8 cellular contexts compared by ENCODE assay signal in the genomic region with DNA sequence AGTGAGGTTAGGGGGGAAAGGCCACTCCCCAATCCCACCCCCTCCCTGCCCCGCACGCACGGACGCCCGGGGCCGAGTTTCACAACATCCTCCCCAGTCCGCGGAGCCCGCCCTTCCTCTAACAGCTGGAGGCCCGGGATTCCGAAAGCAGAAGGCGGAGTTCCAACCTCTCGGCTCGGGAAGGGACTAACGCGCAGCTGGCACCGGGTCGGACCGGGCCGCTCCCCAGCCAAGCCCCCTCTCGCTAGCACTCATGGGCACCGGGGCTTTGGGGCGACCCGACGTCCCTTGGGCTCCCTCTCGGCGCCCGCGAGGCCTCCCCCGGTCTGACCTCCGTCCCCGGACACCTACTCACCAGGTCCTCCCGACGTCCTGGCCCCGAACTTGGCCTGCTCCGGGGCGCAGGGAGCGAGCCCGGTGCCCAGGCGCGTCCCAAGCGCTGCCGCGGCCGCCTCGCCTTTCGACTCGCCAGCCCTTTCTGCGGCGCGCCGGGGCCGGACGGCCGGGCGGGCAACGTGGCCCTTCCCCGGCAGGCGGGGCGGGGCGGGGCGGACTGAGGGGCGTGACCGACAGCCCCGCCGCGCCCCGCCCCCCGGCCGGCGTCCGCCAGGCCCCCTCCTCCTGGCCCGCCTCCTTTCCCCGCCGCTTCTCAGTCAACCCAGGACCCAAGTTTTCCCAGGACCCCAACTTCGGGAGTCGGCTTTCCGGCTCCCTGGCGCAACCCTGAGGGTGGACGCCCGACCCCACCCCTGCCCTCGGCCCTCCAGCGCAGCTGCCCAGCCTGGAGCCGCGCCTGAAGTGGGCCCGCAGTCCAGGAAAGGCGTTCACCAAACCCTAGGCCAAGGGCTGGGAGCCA. TPM values are rescaled to one million over a fixed set of nuclear protein-coding genes. Genes with fewer than 3 reads are reported as not detected.
DNase-seq lines count a peak whose midpoint lies in the region; ATAC-seq, FAIRE-seq and TF ChIP-seq lines count a peak whose summit lies in the region.

A gene (minus strand): TSS at position 482 of the 856 bp plus-strand sequence. CDS start 9,835 bp downstream, outside the sequence.

- H3K4me3 ChIP-seq in A673 (ENCODE audit: low read depth, low read length, poor library complexity, severe bottlenecking): peak within 1 kb of the TSS; percentile 89
- H3K4me3 ChIP-seq in endothelial cell of umbilical vein (replicated peaks in 1 of 3; ENCODE audit: insufficient read depth in 1 of 3, low read depth in 1 of 3, low read length in 3 of 3): peak within 1 kb of the TSS; percentile 46 to 98 (median 69)
- H3K4me3 ChIP-seq in mononuclear cell (ENCODE audit: low read length): peak within 1 kb of the TSS; percentile 57

- intact Hi-C loops in A673 (cut with micrococcal nuclease; ENCODE audit: unreplicated experiment) (no loop called here), endothelial cell of umbilical vein (cut with micrococcal nuclease) (loop anchor here (1.0 to 10.0 kb wide), 8 partner anchors 8 to 460 kb away; a partner anchor contains a TSS)

- POLR2A ChIA-PET in A673 (lab: Charles Lee; ENCODE audit: low non-redundant PET) (interaction anchor here (0.6 kb wide), 2 partner anchors 8 to 9 kb away, joined by 3 to 7 read pairs; no protein-coding TSS in a partner anchor), endothelial cell of umbilical vein (lab: Charles Lee) (interaction anchor here (0.7 to 1.1 kb wide), 5 partner anchors 8 to 162 kb away, joined by 3 to 6 read pairs (median 5); no protein-coding TSS in a partner anchor)

- peak; percentile 38 for ATAC-seq in HG03097 (IDR thresholded peaks at IDR 0.05; ENCODE audit: low FRiP score, unreplicated experiment)

- no peaks in the 10 kb centered on the region for H3K9me1 ChIP-seq in endothelial cell of umbilical vein (replicated peaks; ENCODE audit: control insufficient read depth, extremely low read depth, insufficient read depth, low read length)

- H3K9me3 ChIP-seq in A673 (ENCODE audit: low read depth, low read length, poor library complexity, severe bottlenecking) (no peaks in the 10 kb centered on the region), endothelial cell of umbilical vein (replicated peaks; ENCODE audit: control insufficient read depth, insufficient read depth, low read length) (no peaks in the 10 kb centered on the region), mononuclear cell (ENCODE audit: low read depth, low read length) (no peaks in the 10 kb centered on the region)

- DNase-seq in A673 (ENCODE audit: low spot score) (peak; percentile 81), NOMO-1 (lab: John Stamatoyannopoulos, UW; ENCODE audit: unreplicated experiment in 2 of 2) (peak; percentile 72 to 76), endothelial cell of umbilical vein (ENCODE audit: low read depth, low spot score) (peak; percentile 87)
- DNase-seq in activated CD8-positive, alpha-beta memory T cell treated with anti-CD3 and anti-CD28 coated beads, Interleukin-2, amount 50 U/mL, for 48 hours: peak; percentile 92
- DNase-seq in stimulated activated CD8-positive, alpha-beta memory T cell treated with anti-CD3 and anti-CD28 coated beads, Interleukin-4, amount 100 ng/mL, for 1 hour (ENCODE audit: low read depth in 2 of 2, low spot score in 1 of 2): peak; percentile 62 to 69

- peaks cover 50% of the 10 kb centered on the region for H3K79me2 ChIP-seq in endothelial cell of umbilical vein (ENCODE audit: control insufficient read depth, insufficient read depth, low read length)

- TF ChIP-seq POLR2A in GM18526 (IDR thresholded peaks at IDR 0.05; ENCODE audit: extremely low read depth, insufficient read length): peak; percentile 75
- TF ChIP-seq POLR2A in endothelial cell of umbilical vein (IDR thresholded peaks at IDR 0.05; ENCODE audit: low read depth, low read length): peak; percentile 85

- peaks cover 23% of the 10 kb centered on the region for H3K4me1 ChIP-seq in A673 (ENCODE audit: insufficient read depth, low read length, poor library complexity, severe bottlenecking)
- H3K4me1 ChIP-seq in endothelial cell of umbilical vein (ENCODE audit: control insufficient read depth, extremely low read depth, insufficient read depth, low read length): peaks cover 44% of the 10 kb centered on the region
- peaks cover 83% of the 10 kb centered on the region for H3K4me1 ChIP-seq in mononuclear cell (ENCODE audit: insufficient read depth, low read length)

- H3K4me2 ChIP-seq in endothelial cell of umbilical vein (ENCODE audit: insufficient read depth, low read length): peak within 1 kb of the TSS; percentile 93

- CTCF ChIA-PET in A673 (lab: Charles Lee) (no interaction called here), endothelial cell of umbilical vein (lab: Charles Lee) (interaction anchor here (0.6 to 1.6 kb wide), 12 partner anchors 8 to 712 kb away, joined by 3 to 10 read pairs (median 4); no protein-coding TSS in a partner anchor)

- dilution Hi-C loops in endothelial cell of umbilical vein (cut with MboI; ENCODE audit: extremely low pct_ligation_motif_present, low sequenced_read_pairs): no loop called here

- H4K20me1 ChIP-seq in endothelial cell of umbilical vein (replicated peaks; ENCODE audit: control insufficient read depth, extremely low read depth, insufficient read depth, low read length): peaks cover 23% of the 10 kb centered on the region

- H3K27me3 ChIP-seq in A673 (replicated peaks; ENCODE audit: insufficient read depth, low read depth, low read length, poor library complexity) (no peaks in the 10 kb centered on the region), endothelial cell of umbilical vein (ENCODE audit: control insufficient read depth in 2 of 2, insufficient read depth in 2 of 2, low read length in 2 of 2) (no peaks in the 10 kb centered on the region), mononuclear cell (ENCODE audit: insufficient read depth, low read length) (no peaks in the 10 kb centered on the region)

- FAIRE-seq in endothelial cell of umbilical vein (lab: Jason Lieb, UNC): peak; percentile 91

- peak within 1 kb of the TSS; percentile 88 for H3K27ac ChIP-seq in A673 (ENCODE audit: low read depth, low read length, poor library complexity, severe bottlenecking)
- H3K27ac ChIP-seq in endothelial cell of umbilical vein (ENCODE audit: insufficient read depth, low read depth, low read length): peak within 1 kb of the TSS; percentile 67

- peak within 1 kb of the TSS; percentile 71 for H3K9ac ChIP-seq in endothelial cell of umbilical vein (replicated peaks; ENCODE audit: extremely low read depth, insufficient read depth, low read length)

- H3K36me3 ChIP-seq in A673 (ENCODE audit: insufficient read depth, low read length, poor library complexity, severe bottlenecking) (no peaks in the 10 kb centered on the region), endothelial cell of umbilical vein (ENCODE audit: control insufficient read depth in 2 of 2, extremely low read depth in 1 of 2, insufficient read depth in 2 of 2, low read length in 2 of 2) (peaks cover 2 to 3% of the 10 kb centered on the region in 2 experiments)

- BruUV-seq in A673 (replicated peaks; lab: Mats Ljungman, UMichigan) (no TSS peak), endothelial cell of umbilical vein (replicated peaks; lab: Mats Ljungman, UMichigan) (TSS peak; percentile 45)

- TF ChIP-seq CTCF in A673 (conservative IDR thresholded peaks at IDR 0.05; ENCODE audit: low read depth, low read length): no peak
- TF ChIP-seq CTCF in endothelial cell of umbilical vein (IDR thresholded peaks at IDR 0.05; ENCODE audit: extremely low read depth in 1 of 2, insufficient read depth in 1 of 2, low read depth in 1 of 2, low read length in 2 of 2): no peak

- peak within 1 kb of the TSS; percentile 58 for H2AFZ ChIP-seq in endothelial cell of umbilical vein (ENCODE audit: low read depth, low read length)

TF ChIP-seq in endothelial cell of umbilical vein, 7 proteins besides CTCF, POLR2A, EP300 and RAD21:
- peak; percentile 95 for TF ChIP-seq POLR2AphosphoS5 (IDR thresholded peaks at IDR 0.05; ENCODE audit: insufficient read depth, low read depth, low read length)
- TF ChIP-seq, protein P1, sequence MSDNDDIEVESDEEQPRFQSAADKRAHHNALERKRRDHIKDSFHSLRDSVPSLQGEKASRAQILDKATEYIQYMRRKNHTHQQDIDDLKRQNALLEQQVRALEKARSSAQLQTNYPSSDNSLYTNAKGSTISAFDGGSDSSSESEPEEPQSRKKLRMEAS (IDR thresholded peaks at IDR 0.05; ENCODE audit: insufficient read depth, insufficient read length): no peak

RNA-seq across cellular contexts. Expression of the gene that starts here (rescaled TPM):
- 48.7 and 49.9 TPM in 2 replicates for total RNA-seq in A673 (2021)
- total RNA-seq in endothelial cell of umbilical vein: 108 and 123 TPM in 2 replicates
- polyA plus RNA-seq in endothelial cell of umbilical vein: 126 and 153 TPM in 2 replicates
- 83.5 and 99.1 TPM in 2 replicates for polyA plus RNA-seq in endothelial cell of umbilical vein (2011; cell fraction: cytosol; rRNA removed)
- 54.0 and 56.7 TPM in 2 replicates for polyA plus RNA-seq in endothelial cell of umbilical vein (2011; cell fraction: nucleus; rRNA removed)
- 59.8 and 70.3 TPM in 2 replicates for polyA plus RNA-seq in endothelial cell of umbilical vein (2012)
- 80.6 and 100 TPM in 2 replicates for polyA minus RNA-seq in endothelial cell of umbilical vein
- polyA minus RNA-seq in endothelial cell of umbilical vein (2011; cell fraction: cytosol; rRNA and poly(A)+ RNA removed): 49.0 TPM
- polyA minus RNA-seq in endothelial cell of umbilical vein (2011; cell fraction: nucleus; rRNA and poly(A)+ RNA removed): 31.9 and 43.9 TPM in 2 replicates
- total RNA-seq in mononuclear cell: 119 TPM

Comparison
In these comparisons a context has a peak if more than half of its experiments do, and no peak if none do; other contexts are left out.
1. Peak in every context shown above with its lines: DNase-seq, ATAC-seq, H3K4me3 ChIP-seq and H3K27ac ChIP-seq.